ENCODE assay signal across 10 cellular contexts in the genomic region with DNA sequence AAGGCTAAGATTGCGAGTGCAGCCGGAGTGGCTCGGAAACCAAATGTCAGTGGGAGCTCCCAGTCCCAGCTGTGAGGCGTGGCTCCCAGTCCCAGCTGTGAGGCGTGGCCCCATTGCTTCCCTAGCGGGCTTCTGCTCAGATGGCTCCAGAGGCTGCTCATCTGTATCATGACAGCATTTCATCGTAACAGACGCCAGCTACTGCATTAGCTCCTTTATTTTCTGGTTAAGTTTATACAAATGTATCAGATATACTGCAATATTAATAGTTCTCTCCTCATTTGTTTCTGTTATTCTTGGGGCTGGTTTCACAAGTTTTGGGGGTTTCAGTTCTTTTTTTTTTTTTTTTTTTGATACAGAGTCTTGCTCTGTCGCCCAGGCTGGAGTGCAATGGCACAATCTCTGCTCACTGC. TPM values are rescaled to one million over a fixed set of nuclear protein-coding genes. Genes with fewer than 3 reads are reported as not detected.
DNase-seq lines count a peak whose midpoint lies in the region; ATAC-seq and TF ChIP-seq lines count a peak whose summit lies in the region.
"Had no signal": no experiment of that assay in that cellular context is flagged by ENCODE, and none has a peak within 500 bp of the region (broad histone marks: within the 10 kb centered on the region; RNA-seq: fewer than 3 reads in every experiment).

No MANE protein-coding gene starts in this region.

- H3K27me3 Mint-ChIP-seq in naive thymus-derived CD4-positive, alpha-beta T cell: peaks cover 0 to 37% (median 21%) of the 10 kb centered on the region in 5 donors

- H3K36me3 Mint-ChIP-seq in naive thymus-derived CD4-positive, alpha-beta T cell: no peaks in the 10 kb centered on the region

- in situ Hi-C loops in HAP-1 (cut with MboI; ENCODE audit: low sequenced_read_pairs): no loop called here

- H3K9me3 Mint-ChIP-seq in naive thymus-derived CD4-positive, alpha-beta T cell: no peaks in the 10 kb centered on the region

- POLR2A ChIA-PET in naive thymus-derived CD4-positive, alpha-beta T cell (lab: Charles Lee): no interaction called here

- no peaks in the 10 kb centered on the region for H3K27me3 ChIP-seq in naive thymus-derived CD4-positive, alpha-beta T cell (ENCODE audit: control insufficient read depth in 2 of 2, insufficient read depth in 2 of 2, low read length in 2 of 2)
- H3K27me3 ChIP-seq in HAP-1 (ENCODE audit: low read depth): no peaks in the 10 kb centered on the region

- H3K9me3 ChIP-seq in naive thymus-derived CD4-positive, alpha-beta T cell (ENCODE audit: control insufficient read depth in 2 of 3, low read length in 3 of 3): no peaks in the 10 kb centered on the region
- H3K9me3 ChIP-seq in HAP-1: no peaks in the 10 kb centered on the region

- peak; percentile 24 for DNase-seq in globus pallidus (ENCODE audit: low spot score)
- no peak for DNase-seq in posterior vena cava (ENCODE audit: low spot score)
- DNase-seq in naive thymus-derived CD4-positive, alpha-beta T cell: no peak
- no peak for DNase-seq in erythroblast (lab: John Stamatoyannopoulos, UW)
- DNase-seq in HAP-1 (ENCODE audit: low spot score in 2 of 2): no peak
- DNase-seq: activated CD8-positive, alpha-beta T cell treated with anti-CD3 and anti-CD28 coated beads, Interleukin-2, amount 10 ng/mL, durations not matched to agents 7 days and 5 days had no signal

- H3K4me3 Mint-ChIP-seq in naive thymus-derived CD4-positive, alpha-beta T cell: no peak overlapping the region
- H3K4me3 Mint-ChIP-seq: activated CD8-positive, alpha-beta T cell treated with anti-CD3 and anti-CD28 coated beads, Interleukin-2, amount 10 ng/mL, durations not matched to agents 7 days and 5 days had no signal

- H3K27ac Mint-ChIP-seq in naive thymus-derived CD4-positive, alpha-beta T cell: no peak overlapping the region
- H3K27ac Mint-ChIP-seq: activated CD8-positive, alpha-beta T cell treated with anti-CD3 and anti-CD28 coated beads, Interleukin-2, amount 10 ng/mL, durations not matched to agents 7 days and 5 days had no signal

- ATAC-seq in GM18505 (IDR thresholded peaks at IDR 0.05; ENCODE audit: unreplicated experiment): peak; percentile 84
- peak; percentile 86 for ATAC-seq in GM21515 (IDR thresholded peaks at IDR 0.05; ENCODE audit: unreplicated experiment)
- peak; percentile 57 for ATAC-seq in HG03280 (IDR thresholded peaks at IDR 0.05; ENCODE audit: unreplicated experiment)
- ATAC-seq in naive thymus-derived CD4-positive, alpha-beta T cell: no peak
- ATAC-seq: activated CD8-positive, alpha-beta T cell treated with anti-CD3 and anti-CD28 coated beads, Interleukin-2, amount 10 ng/mL, durations not matched to agents 7 days and 5 days had no signal

- H3K4me1 Mint-ChIP-seq in naive thymus-derived CD4-positive, alpha-beta T cell: peaks cover 0 to 20% (median 6%) of the 10 kb centered on the region in 7 donors

- H3K4me1 ChIP-seq in naive thymus-derived CD4-positive, alpha-beta T cell (ENCODE audit: control insufficient read depth in 2 of 2, insufficient read depth in 2 of 2, low read length in 2 of 2): no peaks in the 10 kb centered on the region
- H3K4me1 ChIP-seq in HAP-1: no peaks in the 10 kb centered on the region

- CTCF ChIA-PET in naive thymus-derived CD4-positive, alpha-beta T cell (lab: Charles Lee): no interaction called here

- intact Hi-C loops in posterior vena cava (cut with DNase I): no loop called here
- intact Hi-C loops in naive thymus-derived CD4-positive, alpha-beta T cell (cut with micrococcal nuclease): no loop called here

- H3K27ac ChIP-seq in naive thymus-derived CD4-positive, alpha-beta T cell (ENCODE audit: low read depth, low read length): no peak overlapping the region

- H3K36me3 ChIP-seq in naive thymus-derived CD4-positive, alpha-beta T cell (ENCODE audit: control insufficient read depth in 2 of 3, insufficient read depth in 3 of 3, low read length in 3 of 3): no peaks in the 10 kb centered on the region
- no peaks in the 10 kb centered on the region for H3K36me3 ChIP-seq in HAP-1 (replicated peaks)

- TF ChIP-seq POLR2A in GM18505 (IDR thresholded peaks at IDR 0.05; ENCODE audit: borderline replicate concordance, extremely low read depth, insufficient read depth, insufficient read length): no peak
- TF ChIP-seq POLR2A in erythroblast (IDR thresholded peaks at IDR 0.05; ENCODE audit: low read length): no peak

- no peak overlapping the region for H3K4me3 ChIP-seq in naive thymus-derived CD4-positive, alpha-beta T cell (ENCODE audit: low read length)
- no peak overlapping the region for H3K4me3 ChIP-seq in HAP-1

RNA-seq across cellular contexts. Expression of a gene that starts 34.7 kb away (rescaled TPM):
- total RNA-seq in posterior vena cava: not detected
- not detected for total RNA-seq in naive thymus-derived CD4-positive, alpha-beta T cell
- not detected for polyA plus RNA-seq in naive thymus-derived CD4-positive, alpha-beta T cell
- total RNA-seq: activated CD8-positive, alpha-beta T cell treated with anti-CD3 and anti-CD28 coated beads, Interleukin-2, amount 10 ng/mL, durations not matched to agents 7 days and 5 days; bronchial epithelial cell had no signal
